ENCODE assay signal across 8 cellular contexts in the genomic region with DNA sequence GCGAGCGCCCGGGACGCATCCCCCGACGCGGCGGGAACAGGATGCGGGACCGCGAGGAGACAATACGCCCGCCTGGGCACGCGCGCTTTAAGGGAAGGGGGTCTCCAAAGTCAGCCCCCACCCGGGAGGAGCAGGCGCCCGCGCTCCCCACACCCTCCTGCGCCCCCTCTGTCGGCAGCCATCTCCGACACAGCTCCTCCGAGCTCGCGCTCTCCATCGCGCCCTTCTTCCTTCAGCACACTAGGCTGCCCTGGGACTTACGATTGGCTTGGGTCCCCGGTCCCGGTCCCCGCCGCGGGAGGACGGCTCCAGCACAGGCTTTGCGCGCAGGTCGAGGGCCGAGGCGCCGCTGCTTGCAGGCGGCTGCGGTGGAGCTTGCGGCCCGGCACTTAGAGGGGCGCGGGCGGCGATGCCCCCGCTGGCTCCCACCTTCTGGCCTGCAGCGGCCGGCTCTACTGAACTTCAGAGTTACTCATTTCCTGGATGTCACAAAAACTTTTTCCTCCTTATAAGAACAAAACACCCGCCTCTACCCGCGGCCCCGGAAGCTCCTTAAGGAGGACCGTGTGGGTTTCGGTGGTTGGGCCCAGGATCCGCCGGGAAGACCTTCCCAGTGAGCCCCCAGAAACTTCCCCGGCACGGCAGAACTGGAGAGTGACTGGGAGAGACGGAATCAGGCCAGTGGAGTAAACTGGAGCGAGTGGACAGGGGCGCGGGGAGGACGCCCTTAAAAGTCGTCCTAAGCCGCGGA. TPM values are rescaled to one million over a fixed set of nuclear protein-coding genes. Genes with fewer than 3 reads are reported as not detected.
A peak's percentile ranks its signal among the peaks of the same experiment; 100 is the strongest.
DNase-seq lines count a peak whose midpoint lies in the region; ATAC-seq and TF ChIP-seq lines count a peak whose summit lies in the region.

A gene with protein sequence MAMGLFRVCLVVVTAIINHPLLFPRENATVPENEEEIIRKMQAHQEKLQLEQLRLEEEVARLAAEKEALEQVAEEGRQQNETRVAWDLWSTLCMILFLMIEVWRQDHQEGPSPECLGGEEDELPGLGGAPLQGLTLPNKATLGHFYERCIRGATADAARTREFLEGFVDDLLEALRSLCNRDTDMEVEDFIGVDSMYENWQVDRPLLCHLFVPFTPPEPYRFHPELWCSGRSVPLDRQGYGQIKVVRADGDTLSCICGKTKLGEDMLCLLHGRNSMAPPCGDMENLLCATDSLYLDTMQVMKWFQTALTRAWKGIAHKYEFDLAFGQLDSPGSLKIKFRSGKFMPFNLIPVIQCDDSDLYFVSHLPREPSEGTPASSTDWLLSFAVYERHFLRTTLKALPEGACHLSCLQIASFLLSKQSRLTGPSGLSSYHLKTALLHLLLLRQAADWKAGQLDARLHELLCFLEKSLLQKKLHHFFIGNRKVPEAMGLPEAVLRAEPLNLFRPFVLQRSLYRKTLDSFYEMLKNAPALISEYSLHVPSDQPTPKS (minus strand): TSS at position 481 of the 751 bp plus-strand sequence. CDS start 22,414 bp downstream, outside the sequence.

- H3K4me1 ChIP-seq in duodenal mucosa (ENCODE audit: control insufficient read depth in 1 of 2, insufficient read depth in 2 of 2, low read length in 2 of 2): peaks cover 23 to 42% of the 10 kb centered on the region in 2 donors
- peaks cover 57% of the 10 kb centered on the region for H3K4me1 ChIP-seq in lower lobe of right lung

- peak; percentile 23 for TF ChIP-seq CTCF in lower lobe of right lung (IDR thresholded peaks at IDR 0.05)

- DNase-seq in NCI-H2196 (lab: John Stamatoyannopoulos, UW; ENCODE audit: unreplicated experiment) (peak; percentile 6), NCI-H2196 treated with DMSO at 0.1 percent for 48 hours (lab: John Stamatoyannopoulos, UW; ENCODE audit: unreplicated experiment) (no peak), NCI-H2227 treated with DMSO at 0.1 percent for 48 hours (lab: John Stamatoyannopoulos, UW) (peak; percentile 27), lower lobe of right lung (peak; percentile 89)
- peak; percentile 63 to 64 for DNase-seq in activated CD4-positive, alpha-beta T cell treated with anti-CD3 and anti-CD28 coated beads, Interleukin-2, amount 50 U/mL, for 4 hours
- DNase-seq in stimulated activated CD8-positive, alpha-beta memory T cell treated with anti-CD3 and anti-CD28 coated beads, Interleukin-12 subunit alpha, Interleukin-12 subunit beta, amount 100 ng/mL, for 4 hours (ENCODE audit: low read depth): peak; percentile 68

- peak within 1 kb of the TSS; percentile 73 to 79 for H3K9ac ChIP-seq in duodenal mucosa (ENCODE audit: low read depth in 1 of 2, low read length in 2 of 2)

- intact Hi-C loops in lower lobe of right lung (cut with DNase I): no loop called here

- H3K9me3 ChIP-seq in duodenal mucosa (ENCODE audit: control insufficient read depth in 1 of 2, low read length in 2 of 2) (no peaks in the 10 kb centered on the region), lower lobe of right lung (no peaks in the 10 kb centered on the region)

- H3K36me3 ChIP-seq in duodenal mucosa (ENCODE audit: control insufficient read depth in 1 of 2, insufficient read depth in 2 of 2, low read length in 2 of 2) (no peaks in the 10 kb centered on the region), lower lobe of right lung (no peaks in the 10 kb centered on the region)

- H3K27me3 ChIP-seq in duodenal mucosa (ENCODE audit: control insufficient read depth in 1 of 2, insufficient read depth in 2 of 2, low read length in 2 of 2): no peaks in the 10 kb centered on the region
- H3K27me3 ChIP-seq in lower lobe of right lung (ENCODE audit: low read depth): no peaks in the 10 kb centered on the region

- peak within 1 kb of the TSS; percentile 84 for H3K27ac ChIP-seq in duodenal mucosa (ENCODE audit: low read depth, low read length)
- peak within 1 kb of the TSS; percentile 99 for H3K27ac ChIP-seq in lower lobe of right lung

- ATAC-seq in HG02798 (IDR thresholded peaks at IDR 0.05; ENCODE audit: poor library complexity, unreplicated experiment): peak; percentile 70
- ATAC-seq in lower lobe of right lung: peak; percentile 86 to 87

- H3K4me3 ChIP-seq in duodenal mucosa (ENCODE audit: low read depth in 1 of 2, low read length in 2 of 2): peak within 1 kb of the TSS; percentile 83 to 95
- H3K4me3 ChIP-seq in lower lobe of right lung: peak within 1 kb of the TSS; percentile 97

RNA-seq across cellular contexts. Expression of the gene that starts here (rescaled TPM):
- total RNA-seq in lower lobe of right lung: 37.0 TPM
